ENCODE assay signal across 1 cellular context in the genomic region with DNA sequence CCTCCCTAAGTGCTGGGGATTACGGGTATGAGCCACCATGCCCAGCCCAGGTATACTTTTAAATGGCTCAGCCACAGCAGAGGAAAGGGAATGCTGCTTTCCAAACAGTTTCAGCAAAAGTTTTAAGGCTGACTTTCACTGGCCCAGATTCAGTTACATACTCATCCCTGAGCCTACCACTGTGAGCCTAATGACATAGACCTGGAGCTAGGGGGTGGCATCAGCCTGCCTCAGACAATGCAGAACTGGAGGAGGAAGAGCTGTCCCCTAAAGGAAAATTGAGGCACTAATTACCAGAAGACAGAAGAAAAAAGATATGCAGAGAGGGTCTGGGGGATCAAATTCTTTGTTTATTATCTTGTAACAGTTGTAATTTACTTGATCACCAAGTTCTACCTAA.
TF ChIP-seq lines count a peak whose summit lies in the region.

No MANE protein-coding gene starts in this region.

TF ChIP-seq in WTC11, 78 proteins besides CTCF, POLR2A, EP300 and RAD21 (continued from another document):
- TF ChIP-seq, protein P1, sequence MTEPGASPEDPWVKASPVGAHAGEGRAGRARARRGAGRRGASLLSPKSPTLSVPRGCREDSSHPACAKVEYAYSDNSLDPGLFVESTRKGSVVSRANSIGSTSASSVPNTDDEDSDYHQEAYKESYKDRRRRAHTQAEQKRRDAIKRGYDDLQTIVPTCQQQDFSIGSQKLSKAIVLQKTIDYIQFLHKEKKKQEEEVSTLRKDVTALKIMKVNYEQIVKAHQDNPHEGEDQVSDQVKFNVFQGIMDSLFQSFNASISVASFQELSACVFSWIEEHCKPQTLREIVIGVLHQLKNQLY (CRISPR knock-in tag; IDR thresholded peaks at IDR 0.05): no peak
